In genomic region chr6:24493945-24494725, GRCh38 we compare ENCODE assay signal across 9 cellular contexts. TPM values are rescaled to one million over a fixed set of nuclear protein-coding genes. Genes with fewer than 3 reads are reported as not detected.
DNase-seq lines count a peak whose midpoint lies in the region; ATAC-seq, FAIRE-seq and TF ChIP-seq lines count a peak whose summit lies in the region.
"Had no signal": no experiment of that assay in that cellular context is flagged by ENCODE, and none has a peak within 500 bp of the region (broad histone marks: within the 10 kb centered on the region; RNA-seq: fewer than 3 reads in every experiment).

No MANE protein-coding gene starts in this region.

- H3K4me1 ChIP-seq in K562 (replicated peaks in 1 of 2; ENCODE audit: control insufficient read depth in 2 of 2, insufficient read depth in 2 of 2, low read length in 2 of 2) (peaks cover 16 to 20% of the 10 kb centered on the region in 2 experiments; a peak in 4 of 5 replicates), mononuclear cell (ENCODE audit: insufficient read depth, low read length) (peaks cover 16% of the 10 kb centered on the region)

- peak overlapping the region; percentile 84 for H3K4me2 ChIP-seq in K562 (ENCODE audit: insufficient read depth, low read length)

- TF ChIP-seq POLR2A in GM12892 (IDR thresholded peaks at IDR 0.05; ENCODE audit: low read depth, low read length) (no peak), K562 (conservative IDR thresholded peaks at IDR 0.05) (no peak)

- peak overlapping the region; percentile 60 for H3K27ac ChIP-seq in K562 (ENCODE audit: extremely low read depth, low read depth, low read length)

- ATAC-seq in HG03103 (IDR thresholded peaks at IDR 0.05; ENCODE audit: low read depth, unreplicated experiment) (peak; percentile 5), K562 (no peak)

- H3K4me3 ChIP-seq in K562 (peak overlapping the region; percentile 54), mononuclear cell (ENCODE audit: low read length) (peak overlapping the region; percentile 50)

- H4K20me1 ChIP-seq in K562 (replicated peaks; ENCODE audit: control insufficient read depth, insufficient read depth, low read length) = no peaks in the 10 kb centered on the region

- DNase-seq in GM12892 (ENCODE audit: insufficient read length) = no peak
- DNase-seq in K562 (ENCODE audit: extremely low read depth in 1 of 4, low spot score in 3 of 4) = peak in 1 of 4 experiments; percentile 14
- no peak for DNase-seq in GM19239 (ENCODE audit: insufficient read length, low spot score)
- DNase-seq in NCI-H82 treated with DMSO at 0.1 percent for 48 hours (lab: John Stamatoyannopoulos, UW; ENCODE audit: unreplicated experiment) = no peak
- no peak for DNase-seq in stimulated activated CD8-positive, alpha-beta memory T cell treated with anti-CD3 and anti-CD28 coated beads, Interleukin-4, amount 100 ng/mL, for 48 hours
- no peak for DNase-seq in OCI-M2 (lab: John Stamatoyannopoulos, UW; ENCODE audit: unreplicated experiment)

- TF ChIP-seq CTCF in K562 (IDR thresholded peaks at IDR 0.05 in 2 of 3, conservative IDR thresholded peaks at IDR 0.05 in 1 of 3; ENCODE audit: insufficient read depth in 2 of 3, low read depth in 1 of 3, low read length in 3 of 3) = no peak

- WGBS in K562 (ENCODE audit: insufficient coverage, low coverage, missing lambda C conversion rate) = 46% methylated on average over 22 of the region's 24 CpGs

- TF ChIP-seq EP300 in K562 (IDR thresholded peaks at IDR 0.05; ENCODE audit: low read length) = no peak

- TF ChIP-seq RAD21 in K562 (CRISPR knock-in tag; conservative IDR thresholded peaks at IDR 0.05 in 1 of 2, IDR thresholded peaks at IDR 0.05 in 1 of 2) = no peak

- BruUV-seq in K562 (replicated peaks; lab: Mats Ljungman, UMichigan) = TSS peak; percentile 48

- peak overlapping the region; percentile 69 to 94 for H3K9ac ChIP-seq in K562 (ENCODE audit: insufficient read depth in 1 of 2, low read depth in 2 of 2, low read length in 2 of 2)

- no peaks in the 10 kb centered on the region; the same call in 2 of the 3 replicates for H3K36me3 ChIP-seq in K562 (ENCODE audit: control insufficient read depth, insufficient read depth, low read length)

- H3K79me2 ChIP-seq in K562 (ENCODE audit: control insufficient read depth, insufficient read depth, low read length) = no peaks in the 10 kb centered on the region; the same call in 2 of the 3 replicates

- no peaks in the 10 kb centered on the region for H3K9me1 ChIP-seq in K562 (ENCODE audit: control insufficient read depth, insufficient read depth, low read length)

- in situ Hi-C loops in K562 (cut with MboI) = no loop called here

- peak overlapping the region; percentile 64 for H2AFZ ChIP-seq in K562 (ENCODE audit: low read depth, low read length)

- POLR2A ChIA-PET in K562 (lab: Yijun Ruan, JAX) = interaction anchor here (1.1 to 3.4 kb wide), 6 partner anchors 9 to 72 kb away, joined by 3 to 9 read pairs (median 5); no protein-coding TSS in a partner anchor

- H3K27me3 ChIP-seq in K562 (ENCODE audit: control insufficient read depth in 2 of 2, insufficient read depth in 2 of 2, low read length in 2 of 2) (no peaks in the 10 kb centered on the region; a peak in 1 of 5 replicates), mononuclear cell (ENCODE audit: insufficient read depth, low read length) (peaks cover 7% of the 10 kb centered on the region)

- FAIRE-seq in GM12892 (lab: Jason Lieb, UNC) (peak; percentile 65), K562 (lab: Jason Lieb, UNC) (peak; percentile 65), GM19239 (lab: Jason Lieb, UNC) (no peak)
- FAIRE-seq: TTC549 had no signal

- CTCF ChIA-PET in K562 (lab: Yijun Ruan, JAX; ENCODE audit: low intra/inter-chr PET ratio) = no interaction called here

- intact Hi-C loops in K562 (cut with micrococcal nuclease) = no loop called here

- H3K9me3 ChIP-seq in K562 (replicated peaks; ENCODE audit: control insufficient read depth, insufficient read depth, low read depth, low read length) = peaks cover 4% of the 10 kb centered on the region
- H3K9me3 ChIP-seq in mononuclear cell (ENCODE audit: low read depth, low read length) = no peaks in the 10 kb centered on the region

TF ChIP-seq in K562, 482 proteins besides CTCF, POLR2A, EP300 and RAD21 (continues in another document):
- TF ChIP-seq MBD1 (CRISPR knock-in tag; IDR thresholded peaks at IDR 0.05) (peak; percentile 84), KDM5B (IDR thresholded peaks at IDR 0.05; ENCODE audit: insufficient replicate concordance, low read depth, low read length) (no peak), ZZZ3 (IDR thresholded peaks at IDR 0.05) (no peak), ZNF583 (CRISPR knock-in tag; IDR thresholded peaks at IDR 0.05) (0 out of 2 replicates have a peak, but pooled peaks have one; percentile 32), ZNF395 (CRISPR knock-in tag; IDR thresholded peaks at IDR 0.05) (peak; percentile 73; the same call in 1 of the 2 replicates)

RNA-seq across cellular contexts. Expression of gene ALDH5A1, which starts 0.6 kb away (rescaled TPM):
- polyA plus RNA-seq in GM12892 (2012; ENCODE audit: missing spikeins) = 12.4 TPM
- 7.0 and 9.4 TPM in 2 replicates for total RNA-seq in K562 (2011; cell fraction: chromatin; rRNA removed; ENCODE audit: low replicate concordance)
- total RNA-seq in K562 (2011; cell fraction: nucleolus; rRNA removed) = 4.2 and 5.3 TPM in 2 replicates
- 9.3 and 9.6 TPM in 2 replicates for total RNA-seq in K562 (2011; cell fraction: nucleoplasm; rRNA removed)
- total RNA-seq in K562 (2014; rRNA removed) (8.6 and 12.0 TPM in 2 replicates), K562 (2014; rRNA removed; fragmentation: Illumina TruSeq; extraction: Trizol) (8.9 and 9.9 TPM in 2 replicates), K562 (2015; rRNA removed; fragmentation: Illumina TruSeq; extraction: Trizol) (11.4 and 11.9 TPM in 2 replicates), K562 (2021) (19.7 and 20.5 TPM in 2 replicates), mononuclear cell (2.4 TPM)
- polyA plus RNA-seq in K562 (2011; rRNA removed) (5.2 and 9.5 TPM in 2 replicates), K562 (2014; fragmentation: Illumina TruSeq; extraction: Trizol) (14.4 and 16.1 TPM in 2 replicates), K562 (2014; fragmentation: Nextera tagmentation; extraction: Ambion mirVana) (1 to 10 TPM; 2.2 to 3.4 TPM), K562 (2014; rRNA removed) (12.7 and 12.8 TPM in 2 replicates)
- 3.3 and 6.7 TPM in 2 replicates for polyA plus RNA-seq in K562 (2011; cell fraction: cytosol; rRNA removed)
- polyA plus RNA-seq in K562 (2011; cell fraction: nucleus; rRNA removed) = 5.2 and 8.1 TPM in 2 replicates
- 15.6 and 20.1 TPM in 2 replicates for polyA plus RNA-seq in K562 (2012)
- 5.8 and 10.9 TPM in 2 replicates for polyA minus RNA-seq in K562 (2011; rRNA and poly(A)+ RNA removed)
- polyA minus RNA-seq in K562 (2011; cell fraction: cytosol; rRNA and poly(A)+ RNA removed) = 6.6 and 10.3 TPM in 2 replicates
- 2.3 and 2.6 TPM in 2 replicates for polyA minus RNA-seq in K562 (2011; cell fraction: nucleus; rRNA and poly(A)+ RNA removed)

RNA-seq across cellular contexts. Expression of gene GPLD1, which starts 4.8 kb away (rescaled TPM):
- polyA plus RNA-seq in GM12892 (2012; ENCODE audit: missing spikeins) = 0.98 TPM
- total RNA-seq in K562 (2011; cell fraction: chromatin; rRNA removed; ENCODE audit: low replicate concordance) = 4.4 and 5.7 TPM in 2 replicates
- 1.3 and 1.8 TPM in 2 replicates for total RNA-seq in K562 (2011; cell fraction: nucleolus; rRNA removed)
- 3.4 and 5.0 TPM in 2 replicates for total RNA-seq in K562 (2011; cell fraction: nucleoplasm; rRNA removed)
- 1.0 and 1.5 TPM in 2 replicates for total RNA-seq in K562 (2014; rRNA removed)
- total RNA-seq in K562 (2014; rRNA removed; fragmentation: Illumina TruSeq; extraction: Trizol) = 0.76 and 0.89 TPM in 2 replicates
- 1.0 and 1.3 TPM in 2 replicates for total RNA-seq in K562 (2015; rRNA removed; fragmentation: Illumina TruSeq; extraction: Trizol)
- 0.96 and 1.2 TPM in 2 replicates for total RNA-seq in K562 (2021)
- polyA plus RNA-seq in K562 (2011; rRNA removed) = 0.30 and 0.86 TPM in 2 replicates
- polyA plus RNA-seq in K562 (2011; cell fraction: cytosol; rRNA removed) = 0.25 and 0.45 TPM in 2 replicates
- 0.77 and 1.1 TPM in 2 replicates for polyA plus RNA-seq in K562 (2011; cell fraction: nucleus; rRNA removed)
- 0.79 and 0.83 TPM in 2 replicates for polyA plus RNA-seq in K562 (2012)
- 0.46 and 0.82 TPM in 2 replicates for polyA plus RNA-seq in K562 (2014; fragmentation: Illumina TruSeq; extraction: Trizol)
- under 1 TPM; 0.11 to 0.13 TPM for polyA plus RNA-seq in K562 (2014; fragmentation: Nextera tagmentation; extraction: Ambion mirVana)
- 0.26 and 0.57 TPM in 2 replicates for polyA plus RNA-seq in K562 (2014; rRNA removed)
- polyA minus RNA-seq in K562 (2011; rRNA and poly(A)+ RNA removed) = 0.78 and 1.2 TPM in 2 replicates
- polyA minus RNA-seq in K562 (2011; cell fraction: cytosol; rRNA and poly(A)+ RNA removed) = 0.36 and 0.95 TPM in 2 replicates
- 1.1 and 1.2 TPM in 2 replicates for polyA minus RNA-seq in K562 (2011; cell fraction: nucleus; rRNA and poly(A)+ RNA removed)
- 0.42 TPM for total RNA-seq in mononuclear cell
